Comparison of ENCODE assay signal across 1 cellular context in the genomic region with DNA sequence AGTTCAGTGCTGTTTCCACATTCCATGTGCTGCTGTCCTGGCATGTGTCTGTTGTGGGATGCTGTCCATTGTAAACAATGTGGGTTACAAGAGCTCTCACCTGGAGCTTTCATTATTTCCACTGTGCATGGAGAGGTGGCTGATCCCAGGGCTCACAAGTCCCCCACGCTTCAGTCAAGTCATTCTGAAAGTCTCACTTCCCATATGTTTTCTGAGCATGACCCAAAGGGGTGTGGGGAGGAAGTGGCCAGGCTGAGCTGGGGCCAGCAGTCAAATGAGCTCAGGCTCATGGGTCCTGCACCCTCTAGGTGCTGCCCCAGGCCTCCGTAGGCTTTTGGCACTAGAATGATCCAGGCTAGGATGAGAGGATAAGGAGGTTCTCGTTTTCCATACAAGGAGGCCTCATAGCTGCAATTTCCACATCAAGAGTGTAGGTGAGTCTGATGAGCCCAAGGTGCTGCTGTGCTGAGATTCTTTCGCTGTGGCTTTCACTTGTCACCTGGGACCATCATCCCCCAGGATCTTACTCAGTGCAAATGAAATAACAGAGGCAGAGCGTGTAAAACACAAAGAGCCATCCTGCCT.
TF ChIP-seq lines count a peak whose summit lies in the region.

No MANE protein-coding gene starts in this region.

TF ChIP-seq in GM12878, 131 proteins besides CTCF, POLR2A, EP300 and RAD21 (continued from another document and continues in another):
- TF ChIP-seq SPI1 (IDR thresholded peaks at IDR 0.05; ENCODE audit: borderline replicate concordance, insufficient read depth, low read depth, low read length): peak; percentile 99
- TF ChIP-seq MYC (IDR thresholded peaks at IDR 0.05; ENCODE audit: insufficient read depth, insufficient read length, insufficient replicate concordance, low read length, severe bottlenecking): no peak
- TF ChIP-seq NRF1 (conservative IDR thresholded peaks at IDR 0.05; ENCODE audit: low read depth, low read length): no peak
- TF ChIP-seq CREM (IDR thresholded peaks at IDR 0.05; ENCODE audit: low read depth): peak; percentile 94
- TF ChIP-seq RBBP5 (conservative IDR thresholded peaks at IDR 0.05): no peak
- TF ChIP-seq FOXK2 (IDR thresholded peaks at IDR 0.05): no peak
- no peak for TF ChIP-seq FOS (IDR thresholded peaks at IDR 0.05; ENCODE audit: borderline replicate concordance, extremely low read depth, insufficient read length)
- no peak for TF ChIP-seq YBX1 (IDR thresholded peaks at IDR 0.05)
- peak; percentile 97 for TF ChIP-seq PAX5 (IDR thresholded peaks at IDR 0.05; ENCODE audit: borderline replicate concordance, low read depth, low read length)
- peak; percentile 82 for TF ChIP-seq MEF2A (IDR thresholded peaks at IDR 0.05; ENCODE audit: insufficient read depth, low read depth, low read length)
- TF ChIP-seq ATF7 (IDR thresholded peaks at IDR 0.05; ENCODE audit: low read depth): peak; percentile 82
- TF ChIP-seq, protein P1, sequence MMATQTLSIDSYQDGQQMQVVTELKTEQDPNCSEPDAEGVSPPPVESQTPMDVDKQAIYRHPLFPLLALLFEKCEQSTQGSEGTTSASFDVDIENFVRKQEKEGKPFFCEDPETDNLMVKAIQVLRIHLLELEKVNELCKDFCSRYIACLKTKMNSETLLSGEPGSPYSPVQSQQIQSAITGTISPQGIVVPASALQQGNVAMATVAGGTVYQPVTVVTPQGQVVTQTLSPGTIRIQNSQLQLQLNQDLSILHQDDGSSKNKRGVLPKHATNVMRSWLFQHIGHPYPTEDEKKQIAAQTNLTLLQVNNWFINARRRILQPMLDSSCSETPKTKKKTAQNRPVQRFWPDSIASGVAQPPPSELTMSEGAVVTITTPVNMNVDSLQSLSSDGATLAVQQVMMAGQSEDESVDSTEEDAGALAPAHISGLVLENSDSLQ (IDR thresholded peaks at IDR 0.05): 0 out of 2 replicates have a peak, but pooled peaks have one; percentile 23
- peak; percentile 78 for TF ChIP-seq SIN3A (IDR thresholded peaks at IDR 0.05; ENCODE audit: low read depth, low read length)
- TF ChIP-seq ZSCAN29 (IDR thresholded peaks at IDR 0.05): no peak
- TF ChIP-seq KLF5 (IDR thresholded peaks at IDR 0.05; ENCODE audit: partially characterized antibody): no peak
- TF ChIP-seq SMARCA5 (IDR thresholded peaks at IDR 0.05): no peak
- TF ChIP-seq ESRRA (IDR thresholded peaks at IDR 0.05; ENCODE audit: low read length): no peak
- TF ChIP-seq, protein P2, sequence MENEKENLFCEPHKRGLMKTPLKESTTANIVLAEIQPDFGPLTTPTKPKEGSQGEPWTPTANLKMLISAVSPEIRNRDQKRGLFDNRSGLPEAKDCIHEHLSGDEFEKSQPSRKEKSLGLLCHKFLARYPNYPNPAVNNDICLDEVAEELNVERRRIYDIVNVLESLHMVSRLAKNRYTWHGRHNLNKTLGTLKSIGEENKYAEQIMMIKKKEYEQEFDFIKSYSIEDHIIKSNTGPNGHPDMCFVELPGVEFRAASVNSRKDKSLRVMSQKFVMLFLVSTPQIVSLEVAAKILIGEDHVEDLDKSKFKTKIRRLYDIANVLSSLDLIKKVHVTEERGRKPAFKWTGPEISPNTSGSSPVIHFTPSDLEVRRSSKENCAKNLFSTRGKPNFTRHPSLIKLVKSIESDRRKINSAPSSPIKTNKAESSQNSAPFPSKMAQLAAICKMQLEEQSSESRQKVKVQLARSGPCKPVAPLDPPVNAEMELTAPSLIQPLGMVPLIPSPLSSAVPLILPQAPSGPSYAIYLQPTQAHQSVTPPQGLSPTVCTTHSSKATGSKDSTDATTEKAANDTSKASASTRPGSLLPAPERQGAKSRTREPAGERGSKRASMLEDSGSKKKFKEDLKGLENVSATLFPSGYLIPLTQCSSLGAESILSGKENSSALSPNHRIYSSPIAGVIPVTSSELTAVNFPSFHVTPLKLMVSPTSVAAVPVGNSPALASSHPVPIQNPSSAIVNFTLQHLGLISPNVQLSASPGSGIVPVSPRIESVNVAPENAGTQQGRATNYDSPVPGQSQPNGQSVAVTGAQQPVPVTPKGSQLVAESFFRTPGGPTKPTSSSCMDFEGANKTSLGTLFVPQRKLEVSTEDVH (IDR thresholded peaks at IDR 0.05; ENCODE audit: low read depth, partially characterized antibody): no peak
- TF ChIP-seq TAF1 (IDR thresholded peaks at IDR 0.05; ENCODE audit: borderline replicate concordance, low read depth, low read length): peak; percentile 57; the same call in 1 of the 2 replicates
- peak; percentile 97 for TF ChIP-seq JUND (IDR thresholded peaks at IDR 0.05; ENCODE audit: low read depth, low read length)
- no peak; the same call in 1 of the 2 replicates for TF ChIP-seq POLR2AphosphoS5 (IDR thresholded peaks at IDR 0.05; ENCODE audit: low read length)
- no peak for TF ChIP-seq BRCA1 (IDR thresholded peaks at IDR 0.05; ENCODE audit: low read depth, low read length)
- no peak for TF ChIP-seq KDM1A (IDR thresholded peaks at IDR 0.05; ENCODE audit: borderline replicate concordance)
- TF ChIP-seq SRF (IDR thresholded peaks at IDR 0.05; ENCODE audit: low read depth in 2 of 2, low read length in 2 of 2): peak in 1 of 2 experiments; percentile 79; a peak in 2 of 4 replicates
- peak; percentile 100 for TF ChIP-seq EED (IDR thresholded peaks at IDR 0.05; ENCODE audit: low read depth)
- peak; percentile 84 to 89 for TF ChIP-seq BHLHE40 (IDR thresholded peaks at IDR 0.05; ENCODE audit: borderline replicate concordance in 1 of 2, low read depth in 2 of 2, low read length in 1 of 2)
- TF ChIP-seq, protein P3, sequence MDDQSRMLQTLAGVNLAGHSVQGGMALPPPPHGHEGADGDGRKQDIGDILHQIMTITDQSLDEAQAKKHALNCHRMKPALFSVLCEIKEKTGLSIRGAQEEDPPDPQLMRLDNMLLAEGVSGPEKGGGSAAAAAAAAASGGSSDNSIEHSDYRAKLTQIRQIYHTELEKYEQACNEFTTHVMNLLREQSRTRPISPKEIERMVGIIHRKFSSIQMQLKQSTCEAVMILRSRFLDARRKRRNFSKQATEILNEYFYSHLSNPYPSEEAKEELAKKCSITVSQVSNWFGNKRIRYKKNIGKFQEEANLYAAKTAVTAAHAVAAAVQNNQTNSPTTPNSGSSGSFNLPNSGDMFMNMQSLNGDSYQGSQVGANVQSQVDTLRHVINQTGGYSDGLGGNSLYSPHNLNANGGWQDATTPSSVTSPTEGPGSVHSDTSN (IDR thresholded peaks at IDR 0.05; ENCODE audit: insufficient replicate concordance, low read depth, low read length): no peak
- TF ChIP-seq, protein P4, sequence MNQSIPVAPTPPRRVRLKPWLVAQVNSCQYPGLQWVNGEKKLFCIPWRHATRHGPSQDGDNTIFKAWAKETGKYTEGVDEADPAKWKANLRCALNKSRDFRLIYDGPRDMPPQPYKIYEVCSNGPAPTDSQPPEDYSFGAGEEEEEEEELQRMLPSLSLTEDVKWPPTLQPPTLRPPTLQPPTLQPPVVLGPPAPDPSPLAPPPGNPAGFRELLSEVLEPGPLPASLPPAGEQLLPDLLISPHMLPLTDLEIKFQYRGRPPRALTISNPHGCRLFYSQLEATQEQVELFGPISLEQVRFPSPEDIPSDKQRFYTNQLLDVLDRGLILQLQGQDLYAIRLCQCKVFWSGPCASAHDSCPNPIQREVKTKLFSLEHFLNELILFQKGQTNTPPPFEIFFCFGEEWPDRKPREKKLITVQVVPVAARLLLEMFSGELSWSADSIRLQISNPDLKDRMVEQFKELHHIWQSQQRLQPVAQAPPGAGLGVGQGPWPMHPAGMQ (IDR thresholded peaks at IDR 0.05; ENCODE audit: borderline replicate concordance): no peak
- TF ChIP-seq CEBPB (IDR thresholded peaks at IDR 0.05; ENCODE audit: borderline replicate concordance in 1 of 2, low read depth in 2 of 2, low read length in 2 of 2): no peak
- TF ChIP-seq EGR1 (IDR thresholded peaks at IDR 0.05; ENCODE audit: borderline replicate concordance in 1 of 2, low read depth in 2 of 2, low read length in 2 of 2): peak in 1 of 2 experiments; percentile 80; a peak in 2 of 3 replicates
- peak; percentile 92 for TF ChIP-seq POU2F2 (IDR thresholded peaks at IDR 0.05; ENCODE audit: borderline replicate concordance, low read depth, low read length)
- TF ChIP-seq YY1 (IDR thresholded peaks at IDR 0.05; ENCODE audit: low read depth, low read length): peak; percentile 64
- TF ChIP-seq ZBED1 (IDR thresholded peaks at IDR 0.05; ENCODE audit: borderline replicate concordance): peak; percentile 73; the same call in 1 of the 2 replicates
- peak; percentile 62; the same call in 1 of the 2 replicates for TF ChIP-seq TCF3 (IDR thresholded peaks at IDR 0.05; ENCODE audit: borderline replicate concordance, insufficient read depth, low read depth, low read length)
- peak; percentile 82; the same call in 1 of the 2 replicates for TF ChIP-seq RCOR1 (conservative IDR thresholded peaks at IDR 0.05; ENCODE audit: low read depth, low read length)
- TF ChIP-seq CBX5 (IDR thresholded peaks at IDR 0.05; ENCODE audit: low read depth): no peak
- TF ChIP-seq RAD51 (IDR thresholded peaks at IDR 0.05): no peak
- TF ChIP-seq, protein P5, sequence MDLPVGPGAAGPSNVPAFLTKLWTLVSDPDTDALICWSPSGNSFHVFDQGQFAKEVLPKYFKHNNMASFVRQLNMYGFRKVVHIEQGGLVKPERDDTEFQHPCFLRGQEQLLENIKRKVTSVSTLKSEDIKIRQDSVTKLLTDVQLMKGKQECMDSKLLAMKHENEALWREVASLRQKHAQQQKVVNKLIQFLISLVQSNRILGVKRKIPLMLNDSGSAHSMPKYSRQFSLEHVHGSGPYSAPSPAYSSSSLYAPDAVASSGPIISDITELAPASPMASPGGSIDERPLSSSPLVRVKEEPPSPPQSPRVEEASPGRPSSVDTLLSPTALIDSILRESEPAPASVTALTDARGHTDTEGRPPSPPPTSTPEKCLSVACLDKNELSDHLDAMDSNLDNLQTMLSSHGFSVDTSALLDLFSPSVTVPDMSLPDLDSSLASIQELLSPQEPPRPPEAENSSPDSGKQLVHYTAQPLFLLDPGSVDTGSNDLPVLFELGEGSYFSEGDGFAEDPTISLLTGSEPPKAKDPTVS (IDR thresholded peaks at IDR 0.05; ENCODE audit: low read depth, low read length): no peak
- no peak for TF ChIP-seq CREB1 (IDR thresholded peaks at IDR 0.05; ENCODE audit: low read depth)
- peak; percentile 99 for TF ChIP-seq IKZF2 (IDR thresholded peaks at IDR 0.05)
- peak; percentile 92 for TF ChIP-seq MXI1 (IDR thresholded peaks at IDR 0.05; ENCODE audit: low read depth, low read length)
- TF ChIP-seq, protein P6, sequence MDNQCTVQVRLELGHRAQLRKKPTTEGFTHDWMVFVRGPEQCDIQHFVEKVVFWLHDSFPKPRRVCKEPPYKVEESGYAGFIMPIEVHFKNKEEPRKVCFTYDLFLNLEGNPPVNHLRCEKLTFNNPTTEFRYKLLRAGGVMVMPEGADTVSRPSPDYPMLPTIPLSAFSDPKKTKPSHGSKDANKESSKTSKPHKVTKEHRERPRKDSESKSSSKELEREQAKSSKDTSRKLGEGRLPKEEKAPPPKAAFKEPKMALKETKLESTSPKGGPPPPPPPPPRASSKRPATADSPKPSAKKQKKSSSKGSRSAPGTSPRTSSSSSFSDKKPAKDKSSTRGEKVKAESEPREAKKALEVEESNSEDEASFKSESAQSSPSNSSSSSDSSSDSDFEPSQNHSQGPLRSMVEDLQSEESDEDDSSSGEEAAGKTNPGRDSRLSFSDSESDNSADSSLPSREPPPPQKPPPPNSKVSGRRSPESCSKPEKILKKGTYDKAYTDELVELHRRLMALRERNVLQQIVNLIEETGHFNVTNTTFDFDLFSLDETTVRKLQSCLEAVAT (IDR thresholded peaks at IDR 0.05): no peak
- TF ChIP-seq HDGF (IDR thresholded peaks at IDR 0.05): 0 out of 2 replicates have a peak, but pooled peaks have one; percentile 42
- TF ChIP-seq CBFB (IDR thresholded peaks at IDR 0.05; ENCODE audit: low read depth): peak; percentile 82
- TF ChIP-seq, protein P7, sequence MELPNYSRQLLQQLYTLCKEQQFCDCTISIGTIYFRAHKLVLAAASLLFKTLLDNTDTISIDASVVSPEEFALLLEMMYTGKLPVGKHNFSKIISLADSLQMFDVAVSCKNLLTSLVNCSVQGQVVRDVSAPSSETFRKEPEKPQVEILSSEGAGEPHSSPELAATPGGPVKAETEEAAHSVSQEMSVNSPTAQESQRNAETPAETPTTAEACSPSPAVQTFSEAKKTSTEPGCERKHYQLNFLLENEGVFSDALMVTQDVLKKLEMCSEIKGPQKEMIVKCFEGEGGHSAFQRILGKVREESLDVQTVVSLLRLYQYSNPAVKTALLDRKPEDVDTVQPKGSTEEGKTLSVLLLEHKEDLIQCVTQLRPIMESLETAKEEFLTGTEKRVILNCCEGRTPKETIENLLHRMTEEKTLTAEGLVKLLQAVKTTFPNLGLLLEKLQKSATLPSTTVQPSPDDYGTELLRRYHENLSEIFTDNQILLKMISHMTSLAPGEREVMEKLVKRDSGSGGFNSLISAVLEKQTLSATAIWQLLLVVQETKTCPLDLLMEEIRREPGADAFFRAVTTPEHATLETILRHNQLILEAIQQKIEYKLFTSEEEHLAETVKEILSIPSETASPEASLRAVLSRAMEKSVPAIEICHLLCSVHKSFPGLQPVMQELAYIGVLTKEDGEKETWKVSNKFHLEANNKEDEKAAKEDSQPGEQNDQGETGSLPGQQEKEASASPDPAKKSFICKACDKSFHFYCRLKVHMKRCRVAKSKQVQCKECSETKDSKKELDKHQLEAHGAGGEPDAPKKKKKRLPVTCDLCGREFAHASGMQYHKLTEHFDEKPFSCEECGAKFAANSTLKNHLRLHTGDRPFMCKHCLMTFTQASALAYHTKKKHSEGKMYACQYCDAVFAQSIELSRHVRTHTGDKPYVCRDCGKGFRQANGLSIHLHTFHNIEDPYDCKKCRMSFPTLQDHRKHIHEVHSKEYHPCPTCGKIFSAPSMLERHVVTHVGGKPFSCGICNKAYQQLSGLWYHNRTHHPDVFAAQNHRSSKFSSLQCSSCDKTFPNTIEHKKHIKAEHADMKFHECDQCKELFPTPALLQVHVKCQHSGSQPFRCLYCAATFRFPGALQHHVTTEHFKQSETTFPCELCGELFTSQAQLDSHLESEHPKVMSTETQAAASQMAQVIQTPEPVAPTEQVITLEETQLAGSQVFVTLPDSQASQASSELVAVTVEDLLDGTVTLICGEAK (IDR thresholded peaks at IDR 0.05; ENCODE audit: borderline replicate concordance): no peak
- 0 out of 2 replicates have a peak, but pooled peaks have one; percentile 40 for TF ChIP-seq RB1 (IDR thresholded peaks at IDR 0.05; ENCODE audit: borderline replicate concordance)
- TF ChIP-seq NBN (IDR thresholded peaks at IDR 0.05): peak; percentile 87
- TF ChIP-seq ZNF207 (IDR thresholded peaks at IDR 0.05; ENCODE audit: borderline replicate concordance): no peak; the same call in 1 of the 2 replicates
- peak; percentile 48; the same call in 1 of the 2 replicates for TF ChIP-seq ZNF24 (IDR thresholded peaks at IDR 0.05)
- peak; percentile 85 for TF ChIP-seq NR2F1 (conservative IDR thresholded peaks at IDR 0.05)
- 0 out of 2 replicates have a peak, but pooled peaks have one; percentile 70 for TF ChIP-seq ZNF217 (IDR thresholded peaks at IDR 0.05)
- peak; percentile 99 for TF ChIP-seq BCL11A (IDR thresholded peaks at IDR 0.05; ENCODE audit: low read depth, low read length)
- TF ChIP-seq NFIC (IDR thresholded peaks at IDR 0.05; ENCODE audit: low read depth, low read length): no peak
- TF ChIP-seq ETV6 (conservative IDR thresholded peaks at IDR 0.05 in 1 of 2, IDR thresholded peaks at IDR 0.05 in 1 of 2; ENCODE audit: borderline replicate concordance in 1 of 2, low read depth in 1 of 2): peak in 1 of 2 experiments; percentile 99; a peak in 2 of 4 replicates
